29 cellular contexts compared by ENCODE assay signal in genomic region chr22:50048066-50048765, GRCh38. TPM values are rescaled to one million over a fixed set of nuclear protein-coding genes. Genes with fewer than 3 reads are reported as not detected.
"Had no signal": no experiment of that assay in that cellular context is flagged by ENCODE, and none has a peak within 500 bp of the region (broad histone marks: within the 10 kb centered on the region; RNA-seq: fewer than 3 reads in every experiment).

No MANE protein-coding gene starts in this region.

- H3K27ac ChIP-seq: breast epithelium, KMS-11, SK-N-MC, VCaP had no signal

- H3K27me3 ChIP-seq: MG63 had no signal

- H3K9me3 ChIP-seq: MG63 had no signal

- H3K4me3 ChIP-seq: breast epithelium, MG63, SK-N-MC had no signal

- H3K36me3 ChIP-seq: breast epithelium, MG63 had no signal

- DNase-seq: activated CD4-positive, alpha-beta memory T cell treated with anti-CD3 and anti-CD28 coated beads, Interleukin-2, amount 10 ng/mL, durations not matched to agents 7 days and 5 days; activated CD4-positive, alpha-beta T cell treated with anti-CD3 and anti-CD28 coated beads, Interleukin-2, amount 50 U/mL, for 1 hour; activated CD4-positive, CD25-positive, alpha-beta regulatory T cell; activated gamma-delta T cell; activated naive CD4-positive, alpha-beta T cell treated with anti-CD3 and anti-CD28 coated beads for 36 hours; activated T-cell treated with anti-CD3 and anti-CD28 coated beads for 4 hours; activated T-cell treated with anti-CD3 and anti-CD28 coated beads, Interleukin-2, amount 50 U/mL, for 48 hours; anterior cingulate cortex; caudate nucleus; MG63; NCI-H1105; NCI-H1436 treated with DMSO at 0.1 percent for 48 hours; NCI-H187; NCI-H2081; NCI-H446 treated with DMSO at 0.1 percent for 48 hours; NCI-H526; NCI-H774; SIG-M5; T-cell; T-helper 2 cell; T1000 had no signal

- H3K9ac ChIP-seq: KMS-11 had no signal

- ATAC-seq: activated T-helper 17 cell treated with anti-CD3 and anti-CD28 coated beads, Interleukin-2, amount 50 U/mL, for 72 hours; T-cell had no signal

- H3K4me2 ChIP-seq: KMS-11 had no signal

- H3K4me1 ChIP-seq: breast epithelium had no signal

RNA-seq across cellular contexts. Expression of gene TTLL8, which starts 9.9 kb away (rescaled TPM):
- total RNA-seq: activated CD4-positive, alpha-beta memory T cell treated with anti-CD3 and anti-CD28 coated beads, Interleukin-2, amount 10 ng/mL, durations not matched to agents 7 days and 5 days; activated CD8-positive, alpha-beta memory T cell treated with anti-CD3 and anti-CD28 coated beads for 36 hours; activated naive CD4-positive, alpha-beta T cell treated with anti-CD3 and anti-CD28 coated beads for 36 hours; activated T-helper 17 cell treated with anti-CD3 and anti-CD28 coated beads, Interleukin-2, amount 50 U/mL, for 72 hours; breast epithelium; RPMI7951; T-cell had no signal
- polyA plus RNA-seq: adipose tissue had no signal

RNA-seq across cellular contexts. Expression of gene IL17REL, which starts 35.7 kb away (rescaled TPM):
- total RNA-seq: activated CD4-positive, alpha-beta memory T cell treated with anti-CD3 and anti-CD28 coated beads, Interleukin-2, amount 10 ng/mL, durations not matched to agents 7 days and 5 days; breast epithelium; RPMI7951 had no signal

RNA-seq across cellular contexts. Expression of gene MLC1, which starts 37.0 kb away (rescaled TPM):
- total RNA-seq: RPMI7951 had no signal

RNA-seq across cellular contexts. Expression of gene MOV10L1, which starts 41.6 kb away (rescaled TPM):
- total RNA-seq: activated CD4-positive, alpha-beta memory T cell treated with anti-CD3 and anti-CD28 coated beads, Interleukin-2, amount 10 ng/mL, durations not matched to agents 7 days and 5 days; activated CD8-positive, alpha-beta memory T cell treated with anti-CD3 and anti-CD28 coated beads for 36 hours; activated naive CD4-positive, alpha-beta T cell treated with anti-CD3 and anti-CD28 coated beads for 36 hours; activated T-helper 17 cell treated with anti-CD3 and anti-CD28 coated beads, Interleukin-2, amount 50 U/mL, for 72 hours; RPMI7951 had no signal
